In genomic region chr18:3481696-3482210, GRCh38 we compare ENCODE assay signal across 9 cellular contexts. TPM values are rescaled to one million over a fixed set of nuclear protein-coding genes. Genes with fewer than 3 reads are reported as not detected.
DNase-seq lines count a peak whose midpoint lies in the region; ATAC-seq and TF ChIP-seq lines count a peak whose summit lies in the region.
"Had no signal": no experiment of that assay in that cellular context is flagged by ENCODE, and none has a peak within 500 bp of the region (broad histone marks: within the 10 kb centered on the region; RNA-seq: fewer than 3 reads in every experiment).

No MANE protein-coding gene starts in this region.

- peaks cover 24% of the 10 kb centered on the region for H3K27me3 Mint-ChIP-seq in CD4-positive, CD25-positive, alpha-beta regulatory T cell
- H3K27me3 Mint-ChIP-seq in brain = peaks cover 8% of the 10 kb centered on the region

- no peak overlapping the region for H3K27ac ChIP-seq in CD4-positive, CD25-positive, alpha-beta regulatory T cell (ENCODE audit: insufficient read depth, low read length, poor library complexity, severe bottlenecking)
- H3K27ac ChIP-seq: SK-N-MC had no signal

- no peaks in the 10 kb centered on the region for H3K36me3 Mint-ChIP-seq in CD4-positive, CD25-positive, alpha-beta regulatory T cell
- no peaks in the 10 kb centered on the region for H3K36me3 Mint-ChIP-seq in brain

- H3K4me1 Mint-ChIP-seq in CD4-positive, CD25-positive, alpha-beta regulatory T cell = peaks cover 0 to 4% (median 0%) of the 10 kb centered on the region in 4 donors
- peaks cover 12% of the 10 kb centered on the region for H3K4me1 Mint-ChIP-seq in brain

- peak in 2 of 3 donors; percentile 26 to 39 for DNase-seq in CD4-positive, CD25-positive, alpha-beta regulatory T cell
- DNase-seq in GM13977 (ENCODE audit: low spot score) (peak; percentile 42), NCI-H1694 treated with DMSO at 0.1 percent for 48 hours (lab: John Stamatoyannopoulos, UW) (peak; percentile 15), myocyte (ENCODE audit: low read depth) (peak; percentile 68), GM19240 (ENCODE audit: insufficient read length, low spot score) (no peak), NCI-H2196 treated with DMSO at 0.1 percent for 48 hours (lab: John Stamatoyannopoulos, UW; ENCODE audit: unreplicated experiment) (no peak), NCI-H345 (lab: John Stamatoyannopoulos, UW) (no peak)

- in situ Hi-C loops in GM13977 (cut with MboI; ENCODE audit: low pct_unique_long_range_greater_than_20kb, low sequenced_read_pairs, unreplicated experiment) = no loop called here

- no peaks in the 10 kb centered on the region for H3K36me3 ChIP-seq in CD4-positive, CD25-positive, alpha-beta regulatory T cell (ENCODE audit: control insufficient read depth, insufficient read depth, low read length)

- H3K9me3 Mint-ChIP-seq in CD4-positive, CD25-positive, alpha-beta regulatory T cell = peaks cover 0 to 3% (median 0%) of the 10 kb centered on the region in 7 donors
- no peaks in the 10 kb centered on the region for H3K9me3 Mint-ChIP-seq in brain

- H3K27ac Mint-ChIP-seq in CD4-positive, CD25-positive, alpha-beta regulatory T cell = peak overlapping the region in 2 of 3 donors; percentile 64 to 74
- peak overlapping the region in 2 of 5 experiments; percentile 28 to 45 for H3K27ac Mint-ChIP-seq in brain

- TF ChIP-seq CTCF in GM13977 (IDR thresholded peaks at IDR 0.05; ENCODE audit: extremely low read depth, insufficient read depth, missing control alignments) (peak; percentile 46), brain (conservative IDR thresholded peaks at IDR 0.05) (peak; percentile 41 to 58)

- H3K27me3 ChIP-seq in CD4-positive, CD25-positive, alpha-beta regulatory T cell (ENCODE audit: control insufficient read depth, insufficient read depth, low read length) = peaks cover 3% of the 10 kb centered on the region

- H3K9me3 ChIP-seq in CD4-positive, CD25-positive, alpha-beta regulatory T cell (ENCODE audit: control insufficient read depth in 2 of 2, low read length in 2 of 2) = no peaks in the 10 kb centered on the region

- no peak overlapping the region for H3K4me3 Mint-ChIP-seq in CD4-positive, CD25-positive, alpha-beta regulatory T cell
- no peak overlapping the region for H3K4me3 Mint-ChIP-seq in brain

- peak; percentile 58 to 68 for ATAC-seq in CD4-positive, CD25-positive, alpha-beta regulatory T cell (ENCODE audit: low read depth in 2 of 2)

- H3K4me1 ChIP-seq in CD4-positive, CD25-positive, alpha-beta regulatory T cell (ENCODE audit: control insufficient read depth, insufficient read depth, low read length, poor library complexity, severe bottlenecking) = no peaks in the 10 kb centered on the region

- H3K4me3 ChIP-seq in CD4-positive, CD25-positive, alpha-beta regulatory T cell (ENCODE audit: low read depth, low read length) = no peak overlapping the region
- H3K4me3 ChIP-seq: SK-N-MC had no signal

RNA-seq across cellular contexts. Expression of gene TGIF1, which starts 31.8 kb away (rescaled TPM):
- total RNA-seq in CD4-positive, CD25-positive, alpha-beta regulatory T cell = 37.3 TPM
- polyA plus RNA-seq in CD4-positive, CD25-positive, alpha-beta regulatory T cell = 10 to 100 TPM; 42.6 to 86.8 (median 51.0) TPM
- polyA plus RNA-seq in brain (ENCODE audit: insufficient read depth, low read depth, low replicate concordance) = 53.1 TPM
- total RNA-seq in myocyte = 74.2 and 101 TPM in 2 replicates
- polyA plus RNA-seq in myocyte (2012) = 44.4 TPM

Comparison
In these comparisons a context has a peak if more than half of its experiments do, and no peak if none do; other contexts are left out.
1. DNase-seq: peak in CD4-positive, CD25-positive, alpha-beta regulatory T cell (2 of 3), GM13977 (single experiment), NCI-H1694 treated with DMSO at 0.1 percent for 48 hours (single experiment) and myocyte (single experiment); none in GM19240 (single experiment), NCI-H2196 treated with DMSO at 0.1 percent for 48 hours (single experiment) and NCI-H345 (single experiment).